33 cellular contexts compared by ENCODE assay signal in genomic region chrX:140923118-140923517, GRCh38.
"Had no signal": no experiment of that assay in that cellular context is flagged by ENCODE, and none has a peak within 500 bp of the region (broad histone marks: within the 10 kb centered on the region; RNA-seq: fewer than 3 reads in every experiment).

No MANE protein-coding gene starts in this region.

- DNase-seq: activated effector memory CD4-positive, alpha-beta T cell treated with anti-CD3 and anti-CD28 coated beads, Interleukin-2, amount 50 U/mL, for 16 hours; activated effector memory CD4-positive, alpha-beta T cell treated with Interleukin-2 at 50 U/mL for 16 hours; activated gamma-delta T cell; activated gamma-delta T cell treated with Interleukin-2 at 50 U/mL for 16 hours; activated naive CD4-positive, alpha-beta T cell; activated naive CD4-positive, alpha-beta T cell treated with anti-CD3 and anti-CD28 coated beads for 36 hours; activated naive CD4-positive, alpha-beta T cell treated with anti-CD3 and anti-CD28 coated beads, Interleukin-2, amount 10 ng/mL, durations not matched to agents 7 days and 5 days; activated naive CD4-positive, alpha-beta T cell treated with anti-CD3 and anti-CD28 coated beads, Interleukin-2, amount 50 U/mL, for 16 hours; activated naive CD4-positive, alpha-beta T cell treated with Interleukin-2 at 50 U/mL for 16 hours; activated naive CD8-positive, alpha-beta T cell treated with anti-CD3 and anti-CD28 coated beads for 36 hours; activated naive CD8-positive, alpha-beta T cell treated with anti-CD3 and anti-CD28 coated beads, Interleukin-2, amount 10 ng/mL, durations not matched to agents 7 days and 5 days; activated naive CD8-positive, alpha-beta T cell treated with anti-CD3 and anti-CD28 coated beads, Interleukin-2, amount 50 U/mL, for 24 hours; activated T-cell treated with anti-CD3 and anti-CD28 coated beads, Interleukin-2, amount 50 U/mL, for 1 hour; activated T-cell treated with anti-CD3 and anti-CD28 coated beads, Interleukin-2, amount 50 U/mL, for 24 hours; activated T-cell treated with anti-CD3 and anti-CD28 coated beads, Interleukin-2, amount 50 U/mL, for 4 hours; activated T-cell treated with anti-CD3 and anti-CD28 coated beads, Interleukin-2, amount 50 U/mL, for 48 hours; activated T-cell treated with anti-CD3 and anti-CD28 coated beads, Interleukin-2, amount 50 U/mL, for 72 hours; adrenal gland; amniotic stem cell; amygdala; anterior cingulate cortex; aorta; body of pancreas; brain microvascular endothelial cell; caudate nucleus; central memory CD4-positive, alpha-beta T cell; cerebellar nuclear complex had no signal

- FAIRE-seq: bronchial epithelial cell had no signal

- H3K4me3 ChIP-seq: adrenal gland, ascending aorta, body of pancreas, breast epithelium, cardiac muscle cell had no signal

- H3K4me1 ChIP-seq: adrenal gland, ascending aorta, body of pancreas, breast epithelium had no signal

- ATAC-seq: activated naive CD4-positive, alpha-beta T cell treated with anti-CD3 and anti-CD28 coated beads, Interleukin-2, amount 50 U/mL, for 72 hours; activated naive CD8-positive, alpha-beta T cell treated with anti-CD3 and anti-CD28 coated beads, Interleukin-2, amount 50 U/mL, for 24 hours; activated T-cell treated with anti-CD3 and anti-CD28 coated beads, Interleukin-2, amount 50 U/mL, for 4 hours; activated T-cell treated with anti-CD3 and anti-CD28 coated beads, Interleukin-2, amount 50 U/mL, for 72 hours; activated T-helper 17 cell treated with anti-CD3 and anti-CD28 coated beads, Interleukin-2, amount 50 U/mL, for 72 hours; body of pancreas had no signal

- H3K9me3 ChIP-seq: adrenal gland, ascending aorta, body of pancreas, breast epithelium had no signal

- H3K27ac ChIP-seq: adrenal gland, ascending aorta, body of pancreas, brain microvascular endothelial cell, breast epithelium, cardiac muscle cell had no signal

- H3K36me3 ChIP-seq: adrenal gland, ascending aorta, brain microvascular endothelial cell, breast epithelium, cardiac muscle cell had no signal

- H3K27me3 ChIP-seq: adrenal gland, ascending aorta, body of pancreas, brain microvascular endothelial cell, cardiac muscle cell had no signal
